27 cellular contexts compared by ENCODE assay signal in the genomic region with DNA sequence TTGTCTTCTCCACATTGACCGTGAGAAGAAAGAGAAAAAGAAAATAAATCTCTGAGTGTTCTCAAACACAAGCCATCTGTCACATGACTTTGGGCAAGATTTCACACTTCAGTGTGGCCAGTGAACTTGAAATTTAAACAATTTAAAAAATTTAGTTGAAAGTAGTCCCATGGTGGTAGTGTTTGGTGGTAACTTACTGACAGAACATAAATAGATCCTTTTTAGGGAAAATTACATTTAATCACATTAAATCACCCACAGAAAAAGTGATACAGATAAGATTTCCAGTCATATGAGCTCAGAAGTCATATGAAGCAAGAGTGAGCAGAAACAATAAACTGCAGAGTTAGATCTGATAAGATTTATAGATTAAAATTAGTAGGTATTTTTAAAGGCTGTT. TPM values are rescaled to one million over a fixed set of nuclear protein-coding genes. Genes with fewer than 3 reads are reported as not detected.
"Had no signal": no experiment of that assay in that cellular context is flagged by ENCODE, and none has a peak within 500 bp of the region (broad histone marks: within the 10 kb centered on the region; RNA-seq: fewer than 3 reads in every experiment).

No MANE protein-coding gene starts in this region.

- H3K4me3 ChIP-seq: ascending aorta, cardiac muscle cell, heart right ventricle, lung, neural progenitor cell, tibial nerve had no signal

- H3K9me3 ChIP-seq: ascending aorta, heart right ventricle, tibial nerve had no signal

- H3K36me3 ChIP-seq: ascending aorta, cardiac muscle cell, heart right ventricle, neural progenitor cell, tibial nerve had no signal

- ATAC-seq: activated CD4-positive, alpha-beta T cell treated with anti-CD3 and anti-CD28 coated beads for 36 hours; effector memory CD8-positive, alpha-beta T cell; heart right ventricle; left lobe of liver; natural killer cell had no signal

- H3K9ac ChIP-seq: neural progenitor cell had no signal

- H3K27me3 ChIP-seq: ascending aorta, cardiac muscle cell, heart right ventricle, neural progenitor cell, tibial nerve had no signal

- H2AFZ ChIP-seq: neural progenitor cell had no signal

- H3K4me1 ChIP-seq: ascending aorta, neural progenitor cell had no signal

- H3K27ac ChIP-seq: ascending aorta, cardiac muscle cell, heart right ventricle, neural progenitor cell, tibial nerve had no signal

- H3K4me2 ChIP-seq: neural progenitor cell had no signal

- DNase-seq: activated B cell treated with CpG ODN at 0.5 μM for 24 hours; activated CD4-positive, alpha-beta T cell treated with anti-CD3 and anti-CD28 coated beads for 36 hours; activated CD4-positive, alpha-beta T cell treated with anti-CD3 and anti-CD28 coated beads, Interleukin-2, amount 50 U/mL, for 4 hours; activated gamma-delta T cell; activated naive CD4-positive, alpha-beta T cell treated with anti-CD3 and anti-CD28 coated beads, Interleukin-2, amount 10 ng/mL, durations not matched to agents 7 days and 5 days; activated naive CD8-positive, alpha-beta T cell treated with anti-CD3 and anti-CD28 coated beads, Interleukin-2, amount 10 ng/mL, durations not matched to agents 7 days and 5 days; activated T-cell treated with anti-CD3 and anti-CD28 coated beads, Interleukin-2, amount 50 U/mL, for 1 hour; cortex of kidney; effector memory CD8-positive, alpha-beta T cell; foreskin melanocyte; heart right ventricle; kidney glomerular epithelial cell; mesendoderm; natural killer cell; occipital lobe; posterior cingulate gyrus; stimulated activated CD4-positive, alpha-beta T cell treated with anti-CD3 and anti-CD28 coated beads, Interleukin-15, amount 100 ng/mL, for 24 hours; stimulated activated CD4-positive, alpha-beta T cell treated with anti-CD3 and anti-CD28 coated beads, Interleukin-2, amount 100 ng/mL, for 24 hours; stimulated activated naive CD4-positive, alpha-beta T cell treated with Interleukin-2 at 50 U/mL for 16 hours; T-helper 2 cell had no signal

- FAIRE-seq: endothelial cell of umbilical vein had no signal

RNA-seq across cellular contexts. Expression of a gene that starts 31.9 kb away (rescaled TPM):
- total RNA-seq: activated B cell treated with CpG ODN at 0.5 μM for 24 hours; activated naive CD8-positive, alpha-beta T cell treated with anti-CD3 and anti-CD28 coated beads, Interleukin-2, amount 10 ng/mL, durations not matched to agents 7 days and 5 days had no signal
